Comparison of ENCODE assay signal across 8 cellular contexts in the genomic region with DNA sequence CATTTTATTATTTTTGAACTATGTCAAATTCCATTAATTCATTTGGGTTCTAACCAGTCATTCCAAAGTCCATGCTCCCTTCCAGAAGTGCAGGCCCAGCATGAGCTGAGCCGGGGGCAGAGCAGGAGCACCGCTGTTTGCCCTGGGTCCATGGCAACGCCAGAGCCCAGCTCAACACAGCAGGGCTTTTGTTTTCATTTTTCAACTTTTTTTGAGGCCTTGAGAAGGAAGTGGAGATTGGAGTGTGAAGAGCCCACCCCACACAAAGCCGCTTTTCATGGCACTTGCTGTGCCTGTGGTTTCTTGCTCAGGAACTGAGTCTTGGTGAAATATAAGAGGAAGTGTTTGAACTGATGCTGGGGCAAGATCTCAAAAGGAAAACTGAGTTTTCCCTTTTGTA. TPM values are rescaled to one million over a fixed set of nuclear protein-coding genes. Genes with fewer than 3 reads are reported as not detected.
DNase-seq lines count a peak whose midpoint lies in the region; ATAC-seq and TF ChIP-seq lines count a peak whose summit lies in the region.

No MANE protein-coding gene starts in this region.

- H3K4me3 ChIP-seq in left lung: no peak overlapping the region
- H3K4me3 ChIP-seq in testis: no peak overlapping the region

- peaks cover 60% of the 10 kb centered on the region for H3K4me1 Mint-ChIP-seq in activated naive CD8-positive, alpha-beta T cell treated with anti-CD3 and anti-CD28 coated beads for 36 hours

- H3K27ac ChIP-seq in left lung (peak overlapping the region; percentile 26 to 83), testis (peak overlapping the region; percentile 16 to 80)

- H3K27me3 ChIP-seq in left lung (no peaks in the 10 kb centered on the region), testis (no peaks in the 10 kb centered on the region)

- peak; percentile 46 for DNase-seq in activated T-cell treated with anti-CD3 and anti-CD28 coated beads, Interleukin-2, amount 50 U/mL, for 1 hour
- DNase-seq in activated T-cell treated with anti-CD3 and anti-CD28 coated beads for 4 hours (no peak), left lung (peak in 1 of 2 donors; percentile 50), testis (peak; percentile 72), GM03348 (ENCODE audit: low spot score) (no peak), NCI-H1092 treated with DMSO at 0.1 percent for 48 hours (lab: John Stamatoyannopoulos, UW) (no peak)
- DNase-seq in activated naive CD8-positive, alpha-beta T cell treated with anti-CD3 and anti-CD28 coated beads for 36 hours: peak; percentile 55

- no peak for TF ChIP-seq POLR2A in testis (IDR thresholded peaks at IDR 0.05)

- intact Hi-C loops in left lung (cut with DNase I): no loop called here
- intact Hi-C loops in testis (cut with DNase I; ENCODE audit: low total_unique reads): no loop called here

- ATAC-seq in left lung: peak; percentile 75
- no peak for ATAC-seq in HG03196 (IDR thresholded peaks at IDR 0.05; ENCODE audit: unreplicated experiment)

- peak overlapping the region; percentile 66 for H3K4me3 Mint-ChIP-seq in activated naive CD8-positive, alpha-beta T cell treated with anti-CD3 and anti-CD28 coated beads for 36 hours

- TF ChIP-seq CTCF in left lung (IDR thresholded peaks at IDR 0.05) (no peak), testis (IDR thresholded peaks at IDR 0.05) (no peak)

- H3K9me3 Mint-ChIP-seq in activated naive CD8-positive, alpha-beta T cell treated with anti-CD3 and anti-CD28 coated beads for 36 hours: peaks cover 21% of the 10 kb centered on the region

- H3K36me3 ChIP-seq in left lung: no peaks in the 10 kb centered on the region
- no peaks in the 10 kb centered on the region for H3K36me3 ChIP-seq in testis (ENCODE audit: low read depth, missing control alignments)

- peaks cover 25% of the 10 kb centered on the region for H3K36me3 Mint-ChIP-seq in activated naive CD8-positive, alpha-beta T cell treated with anti-CD3 and anti-CD28 coated beads for 36 hours

- H3K9me3 ChIP-seq in left lung (peaks cover 0 to 20% of the 10 kb centered on the region in 2 donors), testis (no peaks in the 10 kb centered on the region)

- WGBS in testis, 2 donors: 69% methylated on average over 4 of the region's 4 CpGs

- peaks cover 0 to 28% of the 10 kb centered on the region in 2 donors for H3K4me1 ChIP-seq in left lung
- peaks cover 13% of the 10 kb centered on the region for H3K4me1 ChIP-seq in testis

- no peaks in the 10 kb centered on the region for H3K27me3 Mint-ChIP-seq in activated naive CD8-positive, alpha-beta T cell treated with anti-CD3 and anti-CD28 coated beads for 36 hours

- peak overlapping the region; percentile 96 for H3K27ac Mint-ChIP-seq in activated naive CD8-positive, alpha-beta T cell treated with anti-CD3 and anti-CD28 coated beads for 36 hours

RNA-seq across cellular contexts. Expression of a gene that starts 13.2 kb away (rescaled TPM):
- 10 to 100 TPM; 56.8 to 59.9 TPM for total RNA-seq in activated naive CD8-positive, alpha-beta T cell treated with anti-CD3 and anti-CD28 coated beads for 36 hours
- 10 to 100 TPM; 91.7 to 99.5 TPM for total RNA-seq in left lung
- 10 to 100 TPM; 81.6 to 88.9 TPM for total RNA-seq in testis
- polyA plus RNA-seq in testis (ENCODE audit: insufficient read depth, low read depth, low replicate concordance): 59.4 TPM

RNA-seq across cellular contexts. Expression of a gene that starts 17.3 kb away (rescaled TPM):
- 10 to 100 TPM in 1 of 2 experiments, 1 to 10 TPM in 1; 8.7 to 10.5 TPM for total RNA-seq in activated naive CD8-positive, alpha-beta T cell treated with anti-CD3 and anti-CD28 coated beads for 36 hours
- total RNA-seq in left lung (1 to 10 TPM; 2.0 to 2.3 TPM), testis (1 to 10 TPM; 2.7 to 7.4 TPM)
- 7.1 TPM for polyA plus RNA-seq in testis (ENCODE audit: insufficient read depth, low read depth, low replicate concordance)

Comparison
In these comparisons a context has a peak if more than half of its experiments do, and no peak if none do; other contexts are left out.
1. DNase-seq: peak in activated T-cell treated with anti-CD3 and anti-CD28 coated beads, Interleukin-2, amount 50 U/mL, for 1 hour (single experiment), activated naive CD8-positive, alpha-beta T cell treated with anti-CD3 and anti-CD28 coated beads for 36 hours (single experiment) and testis (single experiment); none in activated T-cell treated with anti-CD3 and anti-CD28 coated beads for 4 hours (single experiment), GM03348 (single experiment) and NCI-H1092 treated with DMSO at 0.1 percent for 48 hours (single experiment).